ENCODE assay signal across 18 cellular contexts in genomic region chr9:90064248-90064647, GRCh38.
"Had no signal": no experiment of that assay in that cellular context is flagged by ENCODE, and none has a peak within 500 bp of the region (broad histone marks: within the 10 kb centered on the region; RNA-seq: fewer than 3 reads in every experiment).

No MANE protein-coding gene starts in this region.

- H3K27me3 ChIP-seq: brain microvascular endothelial cell, spleen had no signal

- H3K4me3 ChIP-seq: spleen had no signal

- H3K9me3 ChIP-seq: neutrophil, spleen had no signal

- H3K36me3 ChIP-seq: brain microvascular endothelial cell, neutrophil, spleen had no signal

- H3K4me1 ChIP-seq: spleen had no signal

- H3K27ac ChIP-seq: brain microvascular endothelial cell, epithelial cell of prostate, neutrophil, spleen had no signal

- ATAC-seq: activated CD8-positive, alpha-beta T cell treated with anti-CD3 and anti-CD28 coated beads, Interleukin-2, amount 10 ng/mL, durations not matched to agents 7 days and 5 days; natural killer cell; stimulated activated naive B cell treated with anti-CD40 and anti-IgM and Interleukin-4, amounts not matched to agents 10 μg/mL and 1 μg/mL and 100 μg/mL, for 72 hours had no signal

- DNase-seq: activated CD4-positive, alpha-beta T cell treated with anti-CD3 and anti-CD28 coated beads, Interleukin-2, amount 10 ng/mL, durations not matched to agents 7 days and 5 days; activated CD4-positive, CD25-positive, alpha-beta regulatory T cell; activated CD8-positive, alpha-beta T cell treated with anti-CD3 and anti-CD28 coated beads, Interleukin-2, amount 10 ng/mL, durations not matched to agents 7 days and 5 days; activated naive CD4-positive, alpha-beta T cell treated with anti-CD3 and anti-CD28 coated beads for 36 hours; activated T-cell treated with anti-CD3 and anti-CD28 coated beads, Interleukin-2, amount 50 U/mL, for 24 hours; aorta; brain microvascular endothelial cell; central memory CD4-positive, alpha-beta T cell; endodermal cell; foreskin melanocyte; hypothalamus; kidney; mesendoderm; natural killer cell; spleen; stimulated activated naive B cell treated with anti-CD40 and anti-IgM and Interleukin-4, amounts not matched to agents 10 μg/mL and 1 μg/mL and 100 μg/mL, for 72 hours had no signal
